Comparison of ENCODE assay signal across 9 cellular contexts in genomic region chr1:10990828-10991227, GRCh38. TPM values are rescaled to one million over a fixed set of nuclear protein-coding genes. Genes with fewer than 3 reads are reported as not detected.
"Had no signal": no experiment of that assay in that cellular context is flagged by ENCODE, and none has a peak within 500 bp of the region (broad histone marks: within the 10 kb centered on the region; RNA-seq: fewer than 3 reads in every experiment).

No MANE protein-coding gene starts in this region.

- H3K4me3 ChIP-seq: HAP-1, K562 had no signal

- DNase-seq: GOT3, HFFc6, IMR-90, KG1 had no signal

- H3K9me3 ChIP-seq: HAP-1 had no signal

- FAIRE-seq: K562 had no signal

- H3K36me3 ChIP-seq: HAP-1 had no signal

- H3K27ac ChIP-seq: HL-60 had no signal

- H3K4me1 ChIP-seq: HAP-1 had no signal

RNA-seq across cellular contexts. Expression of gene MASP2, which starts 56.2 kb away (rescaled TPM):
- total RNA-seq: H4, HT1080, IMR-90 had no signal
